ENCODE assay signal across 27 cellular contexts in the genomic region with DNA sequence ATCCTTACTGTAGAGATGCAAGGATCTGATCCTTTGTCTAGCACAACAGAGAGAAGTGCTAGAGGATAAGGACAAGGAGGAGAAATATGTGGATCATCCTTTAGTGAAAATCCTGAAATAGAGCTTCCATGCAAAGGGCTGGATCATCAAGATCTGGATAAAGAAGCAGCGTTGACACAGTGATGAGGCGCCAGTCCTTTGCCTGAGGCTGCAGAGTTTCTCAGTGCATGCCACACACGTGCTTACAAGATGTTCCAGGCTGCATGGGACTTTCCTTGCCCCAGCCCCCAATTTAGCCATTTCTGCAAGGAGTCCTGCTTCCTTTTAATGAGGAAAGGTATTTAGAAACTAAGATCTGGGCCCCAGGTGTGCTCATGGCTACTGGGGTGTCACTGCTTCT. TPM values are rescaled to one million over a fixed set of nuclear protein-coding genes. Genes with fewer than 3 reads are reported as not detected.
DNase-seq lines count a peak whose midpoint lies in the region; ATAC-seq and TF ChIP-seq lines count a peak whose summit lies in the region.
"Had no signal": no experiment of that assay in that cellular context is flagged by ENCODE, and none has a peak within 500 bp of the region (broad histone marks: within the 10 kb centered on the region; RNA-seq: fewer than 3 reads in every experiment).

No MANE protein-coding gene starts in this region.

- DNase-seq in AG10803 (ENCODE audit: low read depth) (peak; percentile 40), EL (peak; percentile 47), coronary artery (ENCODE audit: low spot score) (peak; percentile 21), osteocyte (ENCODE audit: extremely low spot score, unreplicated experiment) (peak; percentile 49), SW480 (ENCODE audit: low spot score) (no peak), NCI-H187 (lab: John Stamatoyannopoulos, UW) (no peak), cerebellar nuclear complex (lab: John Stamatoyannopoulos, UW) (no peak)
- DNase-seq: AML-193; CD4-positive, alpha-beta T cell; GDM1; GOT3; Kasumi-1; NCI-H1092 treated with DMSO at 0.1 percent for 48 hours; NCI-H1436; NCI-H1930; NCI-H2107; NCI-H446; NCI-H524 treated with DMSO at 0.1 percent for 48 hours; NCI-H82; NK-92 treated with Interleukin-12 subunit alpha and Interleukin-12 subunit beta, amount 100 ng/mL, for 24 hours; PC-3 had no signal

- no peak overlapping the region for H3K27ac ChIP-seq in coronary artery
- H3K27ac ChIP-seq: BLaER1 treated with 17β-estradiol and CSF1 and Interleukin-3, amounts not matched to agents 10 nM and 100 nM; SJSA1 had no signal

- no peak for ATAC-seq in HG02678 (IDR thresholded peaks at IDR 0.05; ENCODE audit: unreplicated experiment)
- ATAC-seq: GM12878, PC-3, Right ventricle myocardium inferior had no signal

- no peaks in the 10 kb centered on the region for H3K27me3 Mint-ChIP-seq in osteocyte (ENCODE audit: unreplicated experiment)
- H3K27me3 Mint-ChIP-seq: CD4-positive, alpha-beta T cell had no signal

- H3K4me1 Mint-ChIP-seq in osteocyte (ENCODE audit: unreplicated experiment) = peaks cover 18% of the 10 kb centered on the region

- H3K36me3 Mint-ChIP-seq in osteocyte (ENCODE audit: unreplicated experiment) = no peaks in the 10 kb centered on the region

- H3K27ac Mint-ChIP-seq in osteocyte (ENCODE audit: unreplicated experiment) = no peak overlapping the region
- H3K27ac Mint-ChIP-seq: CD4-positive, alpha-beta T cell had no signal

- H3K4me3 Mint-ChIP-seq in osteocyte (ENCODE audit: unreplicated experiment) = no peak overlapping the region
- H3K4me3 Mint-ChIP-seq: CD4-positive, alpha-beta T cell had no signal

- no peak for TF ChIP-seq CTCF in AG10803 (conservative IDR thresholded peaks at IDR 0.05; ENCODE audit: low read length)
- no peak for TF ChIP-seq CTCF in coronary artery (IDR thresholded peaks at IDR 0.05)
- no peak for TF ChIP-seq CTCF in osteocyte (IDR thresholded peaks at IDR 0.05)

- H3K9me3 Mint-ChIP-seq in osteocyte (ENCODE audit: unreplicated experiment) = no peaks in the 10 kb centered on the region
- H3K9me3 Mint-ChIP-seq: CD4-positive, alpha-beta T cell had no signal

- no peak overlapping the region for H3K4me3 ChIP-seq in AG10803 (ENCODE audit: low read length)
- H3K4me3 ChIP-seq in coronary artery = no peak overlapping the region
- H3K4me3 ChIP-seq: BLaER1 treated with 17β-estradiol and CSF1 and Interleukin-3, amounts not matched to agents 10 nM and 100 nM; GM12878; HAP-1; SJSA1 had no signal

RNA-seq across cellular contexts. Expression of gene ABTB1, which starts 7.2 kb away (rescaled TPM):
- 69.8 and 73.4 TPM in 2 replicates for total RNA-seq in osteocyte

RNA-seq across cellular contexts. Expression of gene PODXL2, which starts 36.6 kb away (rescaled TPM):
- 5.7 and 5.9 TPM in 2 replicates for total RNA-seq in osteocyte

Comparison
In these comparisons a context has a peak if more than half of its experiments do, and no peak if none do; other contexts are left out.
1. DNase-seq: peak in AG10803 (single experiment), EL (single experiment), coronary artery (single experiment) and osteocyte (single experiment); none in SW480 (single experiment), NCI-H187 (0 of 2) and cerebellar nuclear complex (0 of 2).